Comparison of ENCODE assay signal across 22 cellular contexts in genomic region chr5:34045996-34046395, GRCh38. TPM values are rescaled to one million over a fixed set of nuclear protein-coding genes. Genes with fewer than 3 reads are reported as not detected.
DNase-seq lines count a peak whose midpoint lies in the region; TF ChIP-seq lines count a peak whose summit lies in the region.
"Had no signal": no experiment of that assay in that cellular context is flagged by ENCODE, and none has a peak within 500 bp of the region (broad histone marks: within the 10 kb centered on the region; RNA-seq: fewer than 3 reads in every experiment).

No MANE protein-coding gene starts in this region.

- peak overlapping the region; percentile 88 to 97 (median 94) for H3K27ac Mint-ChIP-seq in immature natural killer cell
- H3K27ac Mint-ChIP-seq: mesothelial cell of epicardium; T-helper 2 cell treated with Interferon-gamma antibody and Interleukin-4, amounts not matched to agents 5 μg/mL and 100 μg/mL, for 36 hours had no signal

- no peaks in the 10 kb centered on the region for H3K9me3 Mint-ChIP-seq in immature natural killer cell
- H3K9me3 Mint-ChIP-seq: mesothelial cell of epicardium; T-helper 2 cell treated with Interferon-gamma antibody and Interleukin-4, amounts not matched to agents 5 μg/mL and 100 μg/mL, for 36 hours had no signal

- DNase-seq in NCI-H2029 (lab: John Stamatoyannopoulos, UW) = peak; percentile 2
- no peak for DNase-seq in NCI-H2029 treated with DMSO at 0.1 percent for 48 hours (lab: John Stamatoyannopoulos, UW)
- peak; percentile 82 for DNase-seq in astrocyte of the spinal cord (ENCODE audit: low read depth, low spot score)
- no peak for DNase-seq in immature natural killer cell
- peak; percentile 78 for DNase-seq in stromal cell of bone marrow (ENCODE audit: low read depth)
- no peak for DNase-seq in stimulated activated CD8-positive, alpha-beta memory T cell treated with anti-CD3 and anti-CD28 coated beads, Interleukin-4, amount 100 ng/mL, for 48 hours
- DNase-seq in DMS79 (lab: John Stamatoyannopoulos, UW) = no peak
- DNase-seq in effector CD4-positive, alpha-beta T cell = no peak
- DNase-seq: 8988T; activated CD4-positive, alpha-beta T cell treated with anti-CD3 and anti-CD28 coated beads for 1 hour; activated naive CD4-positive, alpha-beta T cell treated with Interleukin-2 at 50 U/mL for 16 hours; Caco-2; effector CD8-positive, alpha-beta T cell; Karpas-422; NCI-H1417 treated with DMSO at 0.1 percent for 48 hours; NCI-H345; SIG-M5; stimulated activated CD4-positive, alpha-beta T cell treated with anti-CD3 and anti-CD28 coated beads, Interleukin-4, amount 100 ng/mL, for 4 hours; transverse colon had no signal

- peak overlapping the region in 4 of 5 donors; percentile 68 to 87 (median 72) for H3K4me3 Mint-ChIP-seq in immature natural killer cell
- H3K4me3 Mint-ChIP-seq: mesothelial cell of epicardium; T-helper 2 cell treated with Interferon-gamma antibody and Interleukin-4, amounts not matched to agents 5 μg/mL and 100 μg/mL, for 36 hours had no signal

- H3K4me1 Mint-ChIP-seq in immature natural killer cell = peaks cover 78 to 81% of the 10 kb centered on the region in 2 donors

- peaks cover 15 to 21% (median 21%) of the 10 kb centered on the region in 3 donors for H3K36me3 Mint-ChIP-seq in immature natural killer cell

- H3K4me3 ChIP-seq in astrocyte of the spinal cord (ENCODE audit: low read depth, low read length) = no peak overlapping the region
- H3K4me3 ChIP-seq: skin epidermis, transverse colon had no signal

- H3K27me3 Mint-ChIP-seq in immature natural killer cell (ENCODE audit: low read depth in 3 of 3) = peaks cover 0 to 4% (median 1%) of the 10 kb centered on the region in 3 donors

- in situ Hi-C loops in astrocyte of the spinal cord (cut with HindIII; ENCODE audit: low sequenced_read_pairs) = no loop called here

- TF ChIP-seq CTCF in astrocyte of the spinal cord (IDR thresholded peaks at IDR 0.05; ENCODE audit: low read depth, low read length) = no peak

RNA-seq across cellular contexts. Expression of gene C1QTNF3, which starts 3.0 kb away (rescaled TPM):
- under 1 TPM in 2 of 3 donors, not detected in 1; 0.27 to 0.82 TPM for polyA plus RNA-seq in immature natural killer cell

RNA-seq across cellular contexts. Expression of gene AMACR, which starts 38.1 kb away (rescaled TPM):
- polyA plus RNA-seq in immature natural killer cell = 10 to 100 TPM in 2 of 3 donors, 1 to 10 TPM in 1; 5.9 to 12.6 (median 11.2) TPM

Comparison
In these comparisons a context has a peak if more than half of its experiments do, and no peak if none do; other contexts are left out.
1. DNase-seq: peak in NCI-H2029 (single experiment), astrocyte of the spinal cord (single experiment) and stromal cell of bone marrow (single experiment); none in NCI-H2029 treated with DMSO at 0.1 percent for 48 hours (single experiment), immature natural killer cell (0 of 3), stimulated activated CD8-positive, alpha-beta memory T cell treated with anti-CD3 and anti-CD28 coated beads, Interleukin-4, amount 100 ng/mL, for 48 hours (single experiment), DMS79 (single experiment) and effector CD4-positive, alpha-beta T cell (single experiment).